ENCODE assay signal across 20 cellular contexts in genomic region chr2:67041051-67041450, GRCh38.
"Had no signal": no experiment of that assay in that cellular context is flagged by ENCODE, and none has a peak within 500 bp of the region (broad histone marks: within the 10 kb centered on the region; RNA-seq: fewer than 3 reads in every experiment).

No MANE protein-coding gene starts in this region.

- H3K27ac ChIP-seq: colonic mucosa, esophagus squamous epithelium, foreskin keratinocyte, ovary, psoas muscle, right lobe of liver, tibial artery, upper lobe of left lung, uterus had no signal

- H3K4me3 Mint-ChIP-seq: mesothelial cell of epicardium; natural killer cell; neural crest cell; stimulated activated memory B cell treated with anti-CD40 and anti-IgM and Interleukin-4, amounts not matched to agents 10 μg/mL and 1 μg/mL and 100 μg/mL, for 72 hours; stimulated activated naive CD8-positive, alpha-beta T cell treated with anti-CD3 and anti-CD28 coated beads, Interleukin-15, Interleukin-2, amounts not matched to agents 100 ng/mL and 50 ng/mL, for 24 hours had no signal

- H3K27me3 ChIP-seq: colonic mucosa, ovary, right lobe of liver, tibial artery, upper lobe of left lung, uterus had no signal

- H3K27ac Mint-ChIP-seq: mesothelial cell of epicardium; natural killer cell; stimulated activated memory B cell treated with anti-CD40 and anti-IgM and Interleukin-4, amounts not matched to agents 10 μg/mL and 1 μg/mL and 100 μg/mL, for 72 hours; stimulated activated naive CD8-positive, alpha-beta T cell treated with anti-CD3 and anti-CD28 coated beads, Interleukin-15, Interleukin-2, amounts not matched to agents 100 ng/mL and 50 ng/mL, for 24 hours had no signal

- H3K36me3 Mint-ChIP-seq: mesothelial cell of epicardium; natural killer cell; stimulated activated memory B cell treated with anti-CD40 and anti-IgM and Interleukin-4, amounts not matched to agents 10 μg/mL and 1 μg/mL and 100 μg/mL, for 72 hours had no signal

- ATAC-seq: natural killer cell; psoas muscle; stimulated activated memory B cell treated with anti-CD40 and anti-IgM and Interleukin-4, amounts not matched to agents 10 μg/mL and 1 μg/mL and 100 μg/mL, for 72 hours had no signal

- H3K36me3 ChIP-seq: colonic mucosa, esophagus squamous epithelium, ovary, right lobe of liver, tibial artery, upper lobe of left lung, uterus had no signal

- H3K4me1 ChIP-seq: colonic mucosa, foreskin keratinocyte, psoas muscle, tibial artery, upper lobe of left lung, uterus had no signal

- DNase-seq: colonic mucosa; dermis blood vessel endothelial cell; esophagus squamous epithelium; foreskin keratinocyte; hypothalamus; mammary epithelial cell; natural killer cell; nucleus accumbens; ovary; psoas muscle; retina; right lobe of liver; stimulated activated CD4-positive, alpha-beta T cell treated with anti-CD3 and anti-CD28 coated beads, Interleukin-4, amount 100 ng/mL, for 24 hours; tibial artery; upper lobe of left lung; uterus had no signal

- H3K27me3 Mint-ChIP-seq: stimulated activated memory B cell treated with anti-CD40 and anti-IgM and Interleukin-4, amounts not matched to agents 10 μg/mL and 1 μg/mL and 100 μg/mL, for 72 hours; stimulated activated naive CD8-positive, alpha-beta T cell treated with anti-CD3 and anti-CD28 coated beads, Interleukin-15, Interleukin-2, amounts not matched to agents 100 ng/mL and 50 ng/mL, for 24 hours had no signal

- H3K4me3 ChIP-seq: colonic mucosa, esophagus squamous epithelium, ovary, psoas muscle, right lobe of liver, tibial artery, upper lobe of left lung, uterus had no signal

- H3K9me3 Mint-ChIP-seq: mesothelial cell of epicardium; natural killer cell; neural crest cell; stimulated activated memory B cell treated with anti-CD40 and anti-IgM and Interleukin-4, amounts not matched to agents 10 μg/mL and 1 μg/mL and 100 μg/mL, for 72 hours had no signal

- H3K4me1 Mint-ChIP-seq: natural killer cell; neural crest cell; stimulated activated memory B cell treated with anti-CD40 and anti-IgM and Interleukin-4, amounts not matched to agents 10 μg/mL and 1 μg/mL and 100 μg/mL, for 72 hours had no signal

- H3K9me3 ChIP-seq: colonic mucosa, esophagus squamous epithelium, ovary, psoas muscle, right lobe of liver, tibial artery, upper lobe of left lung, uterus had no signal
